Comparison of ENCODE assay signal across 8 cellular contexts in genomic region chr6:158654960-158655485, GRCh38. TPM values are rescaled to one million over a fixed set of nuclear protein-coding genes. Genes with fewer than 3 reads are reported as not detected.
A peak's percentile ranks its signal among the peaks of the same experiment; 100 is the strongest.
DNase-seq lines count a peak whose midpoint lies in the region; ATAC-seq and TF ChIP-seq lines count a peak whose summit lies in the region.

No MANE protein-coding gene starts in this region.

- H3K27me3 ChIP-seq in endodermal cell (ENCODE audit: control insufficient read depth, insufficient read depth, low read length, poor library complexity, severe bottlenecking) (no peaks in the 10 kb centered on the region), neuronal stem cell (ENCODE audit: control insufficient read depth in 3 of 3, insufficient read depth in 3 of 3, low read depth in 1 of 3, low read length in 3 of 3) (peaks cover 0 to 6% (median 0%) of the 10 kb centered on the region in 3 experiments)

- no peak overlapping the region for H3K4me2 ChIP-seq in neuronal stem cell (ENCODE audit: insufficient read depth, low read length, poor library complexity, severe bottlenecking)

- no peak overlapping the region for H2BK120ac ChIP-seq in neuronal stem cell (ENCODE audit: low read depth, low read length)

- H3K27ac ChIP-seq in endodermal cell (ENCODE audit: low read depth, low read length) = no peak overlapping the region
- H3K27ac ChIP-seq in neuronal stem cell (replicated peaks; ENCODE audit: low read length) = no peak overlapping the region

- no peak for ATAC-seq in GM21381 (IDR thresholded peaks at IDR 0.05; ENCODE audit: unreplicated experiment)

- no peak overlapping the region for H3K4ac ChIP-seq in neuronal stem cell (ENCODE audit: low read length)

- H3K27me3 Mint-ChIP-seq in endodermal cell (ENCODE audit: insufficient read depth) = no peaks in the 10 kb centered on the region

- DNase-seq in EH (ENCODE audit: low read depth) = peak; percentile 91
- peak; percentile 22 for DNase-seq in endodermal cell
- DNase-seq in neuronal stem cell (ENCODE audit: low spot score) = no peak
- DNase-seq in LoVo (ENCODE audit: low spot score) = no peak
- DNase-seq in SK-N-DZ (ENCODE audit: low spot score) = no peak
- no peak for DNase-seq in NCI-H510A treated with DMSO at 0.1 percent for 48 hours (lab: John Stamatoyannopoulos, UW)

- no peak overlapping the region for H3K14ac ChIP-seq in neuronal stem cell (ENCODE audit: low read length)

- TF ChIP-seq CTCF in endodermal cell (conservative IDR thresholded peaks at IDR 0.05) = no peak

- no peak overlapping the region for H4K91ac ChIP-seq in neuronal stem cell (ENCODE audit: low read depth, low read length, poor library complexity)

- no peak overlapping the region for H2BK15ac ChIP-seq in neuronal stem cell (ENCODE audit: low read length)

- H3K9me3 Mint-ChIP-seq in endodermal cell = no peaks in the 10 kb centered on the region

- no peak overlapping the region for H2AK5ac ChIP-seq in neuronal stem cell (ENCODE audit: low read depth, low read length)

- H3K36me3 ChIP-seq in endodermal cell (ENCODE audit: control insufficient read depth, insufficient read depth, low read length) (no peaks in the 10 kb centered on the region), neuronal stem cell (replicated peaks in 1 of 2; ENCODE audit: control insufficient read depth in 2 of 2, insufficient read depth in 2 of 2, low read length in 2 of 2) (no peaks in the 10 kb centered on the region)

- H2BK12ac ChIP-seq in neuronal stem cell (ENCODE audit: low read length) = no peak overlapping the region

- H3K4me3 ChIP-seq in endodermal cell (ENCODE audit: low read length) (no peak overlapping the region), neuronal stem cell (ENCODE audit: low read length in 2 of 2) (no peak overlapping the region)

- H2AFZ ChIP-seq in neuronal stem cell (ENCODE audit: low read length) = peak overlapping the region; percentile 32

- no peak overlapping the region for H3K18ac ChIP-seq in neuronal stem cell (ENCODE audit: low read length)

- no peaks in the 10 kb centered on the region for H3K36me3 Mint-ChIP-seq in endodermal cell (ENCODE audit: low read depth)

- H3K9ac ChIP-seq in endodermal cell (ENCODE audit: extremely low read depth, low read length, poor library complexity, severe bottlenecking) (no peak overlapping the region), neuronal stem cell (ENCODE audit: low read depth, low read length, poor library complexity) (no peak overlapping the region)

- H3K23ac ChIP-seq in neuronal stem cell (ENCODE audit: low read depth, low read length, poor library complexity) = peak overlapping the region; percentile 14

- WGBS in endodermal cell (ENCODE audit: insufficient coverage in 1 of 2, insufficient read length in 1 of 2), 2 experiments = 93 to 95% methylated on average over 9 to 10 of the region's 10 CpGs
- WGBS in neuronal stem cell (ENCODE audit: extremely low coverage in 2 of 2, insufficient read length in 2 of 2, insufficient replicate concordance in 1 of 2), 2 donors = no CpG with 5 or more reads among the region's 10 CpGs

- no peak overlapping the region for H2BK5ac ChIP-seq in neuronal stem cell (ENCODE audit: low read length)

- peaks cover 8% of the 10 kb centered on the region for H3K4me1 Mint-ChIP-seq in endodermal cell

- H3K27ac Mint-ChIP-seq in endodermal cell = no peak overlapping the region

- H3K79me1 ChIP-seq in neuronal stem cell (ENCODE audit: low read depth, low read length) = no peaks in the 10 kb centered on the region

- H4K8ac ChIP-seq in neuronal stem cell (ENCODE audit: low read depth, low read length) = no peak overlapping the region

- H3K9me3 ChIP-seq in endodermal cell (ENCODE audit: control insufficient read depth, low read length) = no peaks in the 10 kb centered on the region
- no peaks in the 10 kb centered on the region for H3K9me3 ChIP-seq in neuronal stem cell (replicated peaks in 1 of 2; ENCODE audit: control insufficient read depth in 2 of 2, insufficient read depth in 1 of 2, low read depth in 1 of 2, low read length in 2 of 2)

- H3K4me1 ChIP-seq in endodermal cell (ENCODE audit: control insufficient read depth, insufficient read depth, low read length) = no peaks in the 10 kb centered on the region
- peaks cover 0 to 3% of the 10 kb centered on the region in 2 donors for H3K4me1 ChIP-seq in neuronal stem cell (ENCODE audit: control insufficient read depth in 2 of 2, insufficient read depth in 1 of 2, low read depth in 1 of 2, low read length in 2 of 2)

- no peak overlapping the region for H3K4me3 Mint-ChIP-seq in endodermal cell

TF ChIP-seq in PFSK-1, 5 proteins besides CTCF, POLR2A, EP300 and RAD21:
- TF ChIP-seq FOXP2 (optimal IDR thresholded peaks at IDR 0.05; ENCODE audit: borderline replicate concordance, extremely low read depth, extremely low read length, insufficient read depth) = no peak
- peak; percentile 4; the same call in 1 of the 2 replicates for TF ChIP-seq TAF1 (IDR thresholded peaks at IDR 0.05; ENCODE audit: borderline replicate concordance, insufficient read depth, low read length)

RNA-seq across cellular contexts. Expression of gene SYTL3, which starts 5.2 kb away (rescaled TPM):
- polyA plus RNA-seq in PFSK-1 (2012; ENCODE audit: insufficient read length, low read depth) = 5.1 TPM
- total RNA-seq in endodermal cell = under 1 TPM; 0.58 to 0.79 TPM
- polyA plus RNA-seq in endodermal cell (2013, experiment 1 of 2) = 0.46 TPM
- 0.50 TPM for polyA plus RNA-seq in endodermal cell (2013, experiment 2 of 2)
- polyA plus RNA-seq in neuronal stem cell (2013, experiment 1 of 2) = 0.50 TPM
- 0.43 TPM for polyA plus RNA-seq in neuronal stem cell (2013, experiment 2 of 2)
- 3.3 and 6.0 TPM in 2 replicates for polyA plus RNA-seq in SK-N-DZ (2014; cell fraction: cytosol; rRNA removed)
- 3.2 and 6.0 TPM in 2 replicates for polyA plus RNA-seq in SK-N-DZ (2014; cell fraction: nucleus; rRNA removed)

RNA-seq across cellular contexts. Expression of gene DYNLT1, which starts 10.5 kb away (rescaled TPM):
- 93.2 TPM for polyA plus RNA-seq in PFSK-1 (2012; ENCODE audit: insufficient read length, low read depth)
- 100 to 1,000 TPM; 112 to 148 TPM for total RNA-seq in endodermal cell
- polyA plus RNA-seq in endodermal cell (2013, experiment 1 of 2) = 172 TPM
- polyA plus RNA-seq in endodermal cell (2013, experiment 2 of 2) = 168 TPM
- 158 TPM for polyA plus RNA-seq in neuronal stem cell (2013, experiment 1 of 2)
- polyA plus RNA-seq in neuronal stem cell (2013, experiment 2 of 2) = 158 TPM
- polyA plus RNA-seq in SK-N-DZ (2014; cell fraction: cytosol; rRNA removed) = 333 and 438 TPM in 2 replicates
- 295 and 313 TPM in 2 replicates for polyA plus RNA-seq in SK-N-DZ (2014; cell fraction: nucleus; rRNA removed)

Comparison
In these comparisons a context has a peak if more than half of its experiments do, and no peak if none do; other contexts are left out.
1. DNase-seq: peak in EH (single experiment) and endodermal cell (single experiment); none in neuronal stem cell (single experiment), LoVo (single experiment), SK-N-DZ (single experiment) and NCI-H510A treated with DMSO at 0.1 percent for 48 hours (single experiment).